In genomic region chr1:29122987-29123870, GRCh38 we compare ENCODE assay signal across 8 cellular contexts. TPM values are rescaled to one million over a fixed set of nuclear protein-coding genes. Genes with fewer than 3 reads are reported as not detected.
DNase-seq lines count a peak whose midpoint lies in the region; ATAC-seq, FAIRE-seq and TF ChIP-seq lines count a peak whose summit lies in the region.

No MANE protein-coding gene starts in this region.

- intact Hi-C loops in psoas muscle (cut with DNase I) = loop anchor here in 1 of 2 donors (5.0 kb wide), 1 partner anchor 79 kb away; no protein-coding TSS in a partner anchor

- no peak for TF ChIP-seq EP300 in gastroesophageal sphincter (IDR thresholded peaks at IDR 0.05)

- FAIRE-seq in frontal cortex (lab: Jason Lieb, UNC) = no peak

- TF ChIP-seq POLR2A in gastroesophageal sphincter (IDR thresholded peaks at IDR 0.05) = no peak

- H3K27me3 ChIP-seq in gastroesophageal sphincter (peaks cover 7% of the 10 kb centered on the region), psoas muscle (ENCODE audit: insufficient read depth in 3 of 3, low read length in 2 of 3) (peaks cover 0 to 50% (median 16%) of the 10 kb centered on the region in 3 donors)

- WGBS in gastroesophageal sphincter (ENCODE audit: low coverage in 1 of 2), 2 donors = 0% methylated on average over 1 of the region's 70 CpGs; no CpG with 5 or more reads in 1 of the 2 donors
- WGBS in psoas muscle, 3 donors = 9 to 21% (median 11%) methylated on average over 53 to 70 of the region's 70 CpGs

- no peaks in the 10 kb centered on the region for H3K9me3 ChIP-seq in gastroesophageal sphincter
- no peaks in the 10 kb centered on the region for H3K9me3 ChIP-seq in psoas muscle

- H3K27ac ChIP-seq in gastroesophageal sphincter (peak overlapping the region; percentile 89 to 99 (median 94)), psoas muscle (peak overlapping the region; percentile 63)

- DNase-seq in NCI-H2171 treated with DMSO at 0.1 percent for 48 hours (lab: John Stamatoyannopoulos, UW) (peak; percentile 15), NCI-H2171 (lab: John Stamatoyannopoulos, UW) (no peak), psoas muscle (peak; percentile 32 to 55), frontal cortex (ENCODE audit: low spot score in 2 of 2) (no peak)
- DNase-seq in activated T-cell treated with anti-CD3 and anti-CD28 coated beads, Interleukin-2, amount 50 U/mL, for 1 hour = peak; percentile 51

- ATAC-seq in gastroesophageal sphincter (no peak), psoas muscle (peak in 2 of 4 donors; percentile 3 to 13), HG03159 (IDR thresholded peaks at IDR 0.05; ENCODE audit: unreplicated experiment) (no peak), HG03571 (IDR thresholded peaks at IDR 0.05; ENCODE audit: unreplicated experiment) (no peak)

- peak overlapping the region; percentile 45 to 61 for H3K4me3 ChIP-seq in gastroesophageal sphincter
- peak overlapping the region; percentile 77 for H3K4me3 ChIP-seq in psoas muscle

- peaks cover 0 to 60% (median 14%) of the 10 kb centered on the region in 3 donors for H3K4me1 ChIP-seq in gastroesophageal sphincter
- H3K4me1 ChIP-seq in psoas muscle = peaks cover 6% of the 10 kb centered on the region

- H3K36me3 ChIP-seq in gastroesophageal sphincter (no peaks in the 10 kb centered on the region), psoas muscle (ENCODE audit: insufficient read depth in 1 of 2, low read depth in 1 of 2) (peaks cover 0 to 5% of the 10 kb centered on the region in 2 donors)

- no peak for TF ChIP-seq CTCF in gastroesophageal sphincter (IDR thresholded peaks at IDR 0.05)
- TF ChIP-seq CTCF in psoas muscle (IDR thresholded peaks at IDR 0.05) = no peak

RNA-seq across cellular contexts. Expression of gene TMEM200B, which starts 0.5 kb away (rescaled TPM):
- total RNA-seq in gastroesophageal sphincter (10 to 100 TPM; 22.6 to 39.7 (median 30.7) TPM), psoas muscle (under 1 TPM; 0.42 to 0.99 (median 0.73) TPM), frontal cortex (0.82 TPM)
- 1 to 10 TPM in 1 of 3 donors, under 1 TPM in 2; 0.55 to 1.3 (median 0.67) TPM for polyA plus RNA-seq in psoas muscle

RNA-seq across cellular contexts. Expression of gene SRSF4, which starts 58.5 kb away (rescaled TPM):
- total RNA-seq in gastroesophageal sphincter (100 to 1,000 TPM in 1 of 4 donors, 10 to 100 TPM in 3; 82.7 to 112 (median 96.8) TPM), psoas muscle (10 to 100 TPM; 49.3 to 80.4 (median 66.8) TPM), frontal cortex (49.7 TPM)
- 10 to 100 TPM; 42.2 to 84.8 (median 70.1) TPM for polyA plus RNA-seq in psoas muscle

Comparison
In these comparisons a context has a peak if more than half of its experiments do, and no peak if none do; other contexts are left out.
1. DNase-seq: peak in NCI-H2171 treated with DMSO at 0.1 percent for 48 hours (single experiment), activated T-cell treated with anti-CD3 and anti-CD28 coated beads, Interleukin-2, amount 50 U/mL, for 1 hour (single experiment) and psoas muscle (2 of 2); none in NCI-H2171 (single experiment) and frontal cortex (0 of 2).
2. RNA of gene TMEM200B, which starts 0.5 kb away (total RNA-seq): 22.6 to 39.7 TPM in gastroesophageal sphincter; 0.42 to 0.99 TPM in psoas muscle and 0.82 TPM in frontal cortex (single experiment); every median in the first group is over 10 times any median in the second.